ENCODE assay signal across 7 cellular contexts in the genomic region with DNA sequence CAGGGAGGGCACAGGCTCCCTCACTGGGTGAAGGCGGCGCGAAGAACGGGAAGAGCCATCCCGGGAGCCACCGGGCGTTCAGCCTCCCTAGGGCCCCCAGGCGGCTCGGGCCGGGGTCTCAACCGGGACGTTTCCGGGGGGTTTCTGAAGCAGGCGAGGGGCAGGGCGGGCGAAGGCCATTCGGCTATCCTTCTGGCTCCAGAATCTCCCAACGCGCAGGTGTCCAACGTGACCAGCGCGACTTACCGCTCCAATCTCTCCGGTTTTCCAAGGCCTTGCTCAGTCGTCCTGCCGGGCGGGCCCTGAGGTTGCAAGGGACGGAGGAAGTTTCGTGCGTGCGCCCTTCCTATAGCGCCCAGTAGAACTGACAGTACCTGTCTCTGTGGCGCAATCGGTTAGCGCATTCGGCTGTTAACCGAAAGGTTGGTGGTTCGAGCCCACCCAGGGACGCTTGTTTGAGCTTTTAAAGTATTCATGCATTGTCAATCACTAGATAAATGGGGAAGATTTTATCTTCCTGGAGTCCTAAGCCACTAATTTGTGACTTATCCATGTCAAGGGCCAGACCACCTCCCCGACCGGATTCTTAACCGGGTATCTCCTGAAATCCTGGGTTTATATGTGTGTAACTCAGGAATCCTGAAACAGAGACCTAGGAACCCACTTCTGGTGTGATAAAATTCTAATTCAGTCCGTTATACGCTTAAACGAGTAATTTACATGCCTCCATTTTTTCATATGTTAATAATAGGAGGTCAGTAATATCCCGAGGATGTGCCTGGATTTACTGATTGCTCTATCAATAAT. TPM values are rescaled to one million over a fixed set of nuclear protein-coding genes. Genes with fewer than 3 reads are reported as not detected.
DNase-seq lines count a peak whose midpoint lies in the region; ATAC-seq, FAIRE-seq and TF ChIP-seq lines count a peak whose summit lies in the region.
"Not testable (repeated sequence)": the region's sequence is repeated elsewhere in the genome, so short reads cannot be mapped to it uniquely, and the experiment has no call there.

No MANE protein-coding gene starts in this region.

- intact Hi-C loops in GM12878 (cut with micrococcal nuclease; ENCODE audit: unreplicated experiment) = not testable (repeated sequence)

- TF ChIP-seq EP300 in GM12878 (IDR thresholded peaks at IDR 0.05; ENCODE audit: borderline replicate concordance in 1 of 2, control insufficient read depth in 1 of 2, low read depth in 2 of 2, low read length in 2 of 2) = not testable (repeated sequence)

- H3K4me3 Mint-ChIP-seq in H9 = peak overlapping the region; percentile 78 to 87

- H4K8ac ChIP-seq in H9 (replicated peaks; ENCODE audit: insufficient read length, low read depth, low read length) = not testable (repeated sequence)

- not testable (repeated sequence) for H3K27me3 ChIP-seq in H9 (ENCODE audit: insufficient read depth, low read length); GM12878 (replicated peaks in 1 of 2; ENCODE audit: control insufficient read depth in 2 of 2, insufficient read depth in 2 of 2, low read length in 1 of 2)

- peak overlapping the region; percentile 52 for H3K4me3 ChIP-seq in GM12878

- not testable (repeated sequence) for H2AFZ ChIP-seq in H9 (ENCODE audit: low read length)
- peak overlapping the region; percentile 44 for H2AFZ ChIP-seq in GM12878 (ENCODE audit: control insufficient read depth, low read depth, low read length)

- H3K4me1 Mint-ChIP-seq in H9 = not testable (repeated sequence)

- not testable (repeated sequence) for BruUV-seq in GM12878 (replicated peaks; lab: Mats Ljungman, UMichigan)

- not testable (repeated sequence) for ATAC-seq in GM12878

- H3K9ac ChIP-seq in H9 (ENCODE audit: extremely low read depth, insufficient read length, low read length); GM12878 (ENCODE audit: control insufficient read depth, insufficient read depth, low read length): not testable (repeated sequence)

- H4K91ac ChIP-seq in H9 (ENCODE audit: insufficient read length, low read depth, low read length) = not testable (repeated sequence)

- H2BK15ac ChIP-seq in H9 (ENCODE audit: low read depth, low read length) = not testable (repeated sequence)

- H3K27ac Mint-ChIP-seq in H9 = peak overlapping the region in 2 of 3 experiments; percentile 53 to 63; a peak in 1 of 7 replicates

- H3K23me2 ChIP-seq in H9 (ENCODE audit: insufficient read length, low read depth, low read length, poor library complexity, severe bottlenecking) = not testable (repeated sequence)

- peak; percentile 28; the same call in 2 of the 3 replicates for TF ChIP-seq CTCF in H9 (conservative IDR thresholded peaks at IDR 0.05)
- TF ChIP-seq CTCF in GM12878 (IDR thresholded peaks at IDR 0.05 in 2 of 3, conservative IDR thresholded peaks at IDR 0.05 in 1 of 3; ENCODE audit: control insufficient read depth in 2 of 3, extremely low read depth in 1 of 3, insufficient read depth in 1 of 3, low read depth in 3 of 3, low read length in 3 of 3) = not testable (repeated sequence)

- H3K27ac ChIP-seq in H9 (ENCODE audit: insufficient read length, low read depth, low read length); GM12878 (ENCODE audit: control insufficient read depth, insufficient read depth): not testable (repeated sequence)

- H3K36me3 ChIP-seq in GM12878 (ENCODE audit: control insufficient read depth in 2 of 2, insufficient read depth in 2 of 2, low read length in 1 of 2) = not testable (repeated sequence)

- H3K4me2 ChIP-seq in H9 (ENCODE audit: insufficient read depth, insufficient read length, low read length) = not testable (repeated sequence)
- H3K4me2 ChIP-seq in GM12878 (ENCODE audit: control insufficient read depth, insufficient read depth) = 0 out of 2 replicates have a peak overlapping the region, but pooled peaks have one; percentile 25

- not testable (repeated sequence) for H3K14ac ChIP-seq in H9 (ENCODE audit: insufficient read depth, low read length)

- H3K79me1 ChIP-seq in H9 (ENCODE audit: insufficient read depth, low read depth, low read length, poor library complexity, severe bottlenecking) = not testable (repeated sequence)

- CTCF ChIA-PET in GM12878 (lab: Yijun Ruan, JAX) = not testable (repeated sequence)

- not testable (repeated sequence) for TF ChIP-seq POLR2A in GM12878 (IDR thresholded peaks at IDR 0.05; ENCODE audit: low read depth, low read length)

- TF ChIP-seq RAD21 in GM12878 (IDR thresholded peaks at IDR 0.05; ENCODE audit: insufficient read depth, low read depth, low read length) = not testable (repeated sequence)

- FAIRE-seq in GM12878 (lab: Jason Lieb, UNC) = not testable (repeated sequence)

- not testable (repeated sequence) for H2AK5ac ChIP-seq in H9 (ENCODE audit: insufficient read length, low read length)

- not testable (repeated sequence) for H3K27me3 Mint-ChIP-seq in H9 (ENCODE audit: low read depth)

- not testable (repeated sequence) for H2BK5ac ChIP-seq in H9 (ENCODE audit: insufficient read length, low read length)

- H3K4me1 ChIP-seq in H9 (ENCODE audit: insufficient read depth, low read length); GM12878 (ENCODE audit: control insufficient read depth, insufficient read depth, low read length): not testable (repeated sequence)

- not testable (repeated sequence) for H3K36me3 Mint-ChIP-seq in H9 (ENCODE audit: insufficient read depth in 1 of 3, low read depth in 3 of 3)

- not testable (repeated sequence) for H3K9me3 Mint-ChIP-seq in H9

- not testable (repeated sequence) for H3K56ac ChIP-seq in H9 (ENCODE audit: insufficient read length, low read depth, low read length)

- POLR2A ChIA-PET in GM12878 (lab: Charles Lee) = not testable (repeated sequence)

- not testable (repeated sequence) for H3K79me2 ChIP-seq in H9 (ENCODE audit: insufficient read depth, low read length); GM12878 (ENCODE audit: control insufficient read depth, insufficient read depth, low read length)

- not testable (repeated sequence) for H3K18ac ChIP-seq in H9 (ENCODE audit: insufficient read length, low read depth, low read length)

- not testable (repeated sequence) for H4K5ac ChIP-seq in H9 (ENCODE audit: insufficient read length, low read depth, low read length)

- RAD21 ChIA-PET in GM12878 (lab: Charles Lee; ENCODE audit: unreplicated experiment) = not testable (repeated sequence)

- not testable (repeated sequence) for H3K23ac ChIP-seq in H9 (ENCODE audit: insufficient read length, low read depth, low read length)

- not testable (repeated sequence) for H2BK20ac ChIP-seq in H9 (ENCODE audit: low read depth, low read length, poor library complexity, severe bottlenecking)

- not testable (repeated sequence) for H3K9me3 ChIP-seq in H9 (ENCODE audit: control insufficient read depth, low read depth, low read length); GM12878 (replicated peaks; ENCODE audit: control insufficient read depth, insufficient read depth, low read length)

- SMC1A ChIA-PET in GM12878 (lab: Charles Lee; ENCODE audit: uncharacterized antibody, unreplicated experiment) = not testable (repeated sequence)

- not testable (repeated sequence) for H2BK120ac ChIP-seq in H9 (ENCODE audit: low read depth, low read length, poor library complexity, severe bottlenecking)

- not testable (repeated sequence) for H2BK12ac ChIP-seq in H9 (ENCODE audit: insufficient read length, low read depth, low read length)

- H3T11ph ChIP-seq in H9 (ENCODE audit: low read length) = not testable (repeated sequence)

- H4K20me1 ChIP-seq in H9 (ENCODE audit: control insufficient read depth, insufficient read depth, insufficient read length); GM12878 (ENCODE audit: control insufficient read depth, insufficient read depth): not testable (repeated sequence)

- no CpG with 5 or more reads among the region's 46 CpGs for WGBS in H9 (ENCODE audit: extremely low coverage, insufficient read length, low lambda C conversion rate)
- WGBS in GM12878 (ENCODE audit: insufficient coverage, insufficient replicate concordance, low lambda C conversion rate, missing lambda C conversion rate) = 8% methylated on average over 29 of the region's 46 CpGs

- in situ Hi-C loops in GM12878 (cut with MboI) = not testable (repeated sequence)

- DNase-seq in H9 (peak; percentile 80), NCI-H526 treated with DMSO at 0.1 percent for 48 hours (lab: John Stamatoyannopoulos, UW) (peak; percentile 76), GM12878 (ENCODE audit: low read depth, low spot score) (peak; percentile 30), glomerular visceral epithelial cell (ENCODE audit: extremely low spot score) (peak; percentile 75), mucosa of gallbladder (ENCODE audit: low spot score) (peak; percentile 41)
- peak; percentile 63 for DNase-seq in activated CD4-positive, alpha-beta T cell treated with anti-CD3 and anti-CD28 coated beads, Interleukin-2, amount 50 U/mL, for 1 hour
- peak in 3 of 4 experiments; percentile 42 to 60 (median 48) for DNase-seq in stimulated activated CD4-positive, alpha-beta T cell treated with anti-CD3 and anti-CD28 coated beads, Interleukin-1b, Interleukin-23, amount 100 ng/mL, for 24 hours (ENCODE audit: low read depth in 4 of 4, low spot score in 1 of 4)

- H3K4ac ChIP-seq in H9 (ENCODE audit: low read depth, low read length) = not testable (repeated sequence)

RNA-seq across cellular contexts. Expression of a gene that starts 42.4 kb away (rescaled TPM):
- total RNA-seq in H9 (2021) (7.8 and 9.3 TPM in 2 replicates), GM12878 (2014; rRNA removed) (16.7 and 18.4 TPM in 2 replicates), GM12878 (2014; rRNA removed; fragmentation: Illumina TruSeq; extraction: Trizol) (16.9 and 17.7 TPM in 2 replicates), GM12878 (2021) (18.7 and 24.0 TPM in 2 replicates), mucosa of gallbladder (29.8 TPM)
- total RNA-seq in GM12878 (2013; cell fraction: nucleolus; rRNA removed) = 67.6 and 69.0 TPM in 2 replicates
- 12.3 TPM for polyA plus RNA-seq in GM12878 (2011; ENCODE audit: low read depth)
- polyA plus RNA-seq in GM12878 (2011; rRNA removed) (35.1 and 36.9 TPM in 2 replicates), GM12878 (2014; fragmentation: Illumina TruSeq; extraction: Trizol) (20.1 and 35.5 TPM in 2 replicates), GM12878 (2014; fragmentation: Nextera tagmentation; extraction: Ambion mirVana) (1 to 10 TPM; 3.2 to 5.6 TPM), GM12878 (2014; rRNA removed) (21.7 and 28.6 TPM in 2 replicates), GM12878 (2016; fragmentation: Nextera tagmentation; extraction: Ambion mirVana) (10 to 100 TPM in 1 of 2 experiments, 1 to 10 TPM in 1; 9.9 to 10.1 TPM)
- polyA plus RNA-seq in GM12878 (2011; cell fraction: cytosol; rRNA removed) = 19.7 and 25.5 TPM in 2 replicates
- 92.5 and 96.3 TPM in 2 replicates for polyA plus RNA-seq in GM12878 (2011; cell fraction: nucleus; rRNA removed)
- 20.1 and 23.3 TPM in 2 replicates for polyA plus RNA-seq in GM12878 (2012)
- 29.2 and 39.1 TPM in 2 replicates for polyA minus RNA-seq in GM12878 (2011; rRNA and poly(A)+ RNA removed)
- polyA minus RNA-seq in GM12878 (2011; cell fraction: cytosol; rRNA and poly(A)+ RNA removed) = 7.5 and 9.1 TPM in 2 replicates
- 21.5 and 33.3 TPM in 2 replicates for polyA minus RNA-seq in GM12878 (2011; cell fraction: nucleus; rRNA and poly(A)+ RNA removed)

RNA-seq across cellular contexts. Expression of a gene that starts 45.7 kb away (rescaled TPM):
- not detected in 2 replicates for total RNA-seq in H9 (2021)
- not detected in 2 replicates for total RNA-seq in GM12878 (2013; cell fraction: nucleolus; rRNA removed)
- total RNA-seq in GM12878 (2014; rRNA removed) = not detected in 2 replicates
- total RNA-seq in GM12878 (2014; rRNA removed; fragmentation: Illumina TruSeq; extraction: Trizol) = not detected in 2 replicates
- not detected in 2 replicates for total RNA-seq in GM12878 (2021)
- not detected for polyA plus RNA-seq in GM12878 (2011; ENCODE audit: low read depth)
- polyA plus RNA-seq in GM12878 (2011; rRNA removed) = not detected in 2 replicates
- polyA plus RNA-seq in GM12878 (2011; cell fraction: cytosol; rRNA removed) = not detected in 2 replicates
- not detected in 2 replicates for polyA plus RNA-seq in GM12878 (2011; cell fraction: nucleus; rRNA removed)
- polyA plus RNA-seq in GM12878 (2012) = not detected in 2 replicates
- not detected in 2 replicates for polyA plus RNA-seq in GM12878 (2014; fragmentation: Illumina TruSeq; extraction: Trizol)
- polyA plus RNA-seq in GM12878 (2014; fragmentation: Nextera tagmentation; extraction: Ambion mirVana) = not detected
- polyA plus RNA-seq in GM12878 (2014; rRNA removed) = not detected in 2 replicates
- polyA plus RNA-seq in GM12878 (2016; fragmentation: Nextera tagmentation; extraction: Ambion mirVana) = not detected
- polyA minus RNA-seq in GM12878 (2011; rRNA and poly(A)+ RNA removed) = not detected in 2 replicates
- polyA minus RNA-seq in GM12878 (2011; cell fraction: cytosol; rRNA and poly(A)+ RNA removed) = not detected in 2 replicates
- not detected in 2 replicates for polyA minus RNA-seq in GM12878 (2011; cell fraction: nucleus; rRNA and poly(A)+ RNA removed)
- total RNA-seq in mucosa of gallbladder = not detected

Comparison
In these comparisons a context has a peak if more than half of its experiments do, and no peak if none do; other contexts are left out.
1. DNase-seq: peak in every context shown above with its lines; median percentile 80 in H9; 76 in NCI-H526 treated with DMSO at 0.1 percent for 48 hours; 75 in glomerular visceral epithelial cell; 63 in activated CD4-positive, alpha-beta T cell treated with anti-CD3 and anti-CD28 coated beads, Interleukin-2, amount 50 U/mL, for 1 hour; 48 in stimulated activated CD4-positive, alpha-beta T cell treated with anti-CD3 and anti-CD28 coated beads, Interleukin-1b, Interleukin-23, amount 100 ng/mL, for 24 hours; 41 in mucosa of gallbladder; 30 in GM12878.